ENCODE assay signal across 21 cellular contexts in genomic region chr21:45433301-45433700, GRCh38. TPM values are rescaled to one million over a fixed set of nuclear protein-coding genes. Genes with fewer than 3 reads are reported as not detected.
DNase-seq lines count a peak whose midpoint lies in the region; ATAC-seq, FAIRE-seq and TF ChIP-seq lines count a peak whose summit lies in the region.
"Had no signal": no experiment of that assay in that cellular context is flagged by ENCODE, and none has a peak within 500 bp of the region (broad histone marks: within the 10 kb centered on the region; RNA-seq: fewer than 3 reads in every experiment).

No MANE protein-coding gene starts in this region.

- H3K4me3 Mint-ChIP-seq in endodermal cell, result no peak overlapping the region
- H3K4me3 Mint-ChIP-seq: activated CD4-positive, alpha-beta memory T cell treated with anti-CD3 and anti-CD28 coated beads for 36 hours; activated naive CD4-positive, alpha-beta T cell treated with anti-CD3 and anti-CD28 coated beads, Interleukin-2, amount 50 U/mL, for 24 hours; activated T-cell treated with anti-CD3 and anti-CD28 coated beads, Interleukin-2, amount 50 U/mL, for 24 hours; CD4-positive, alpha-beta memory T cell had no signal

- no peak for TF ChIP-seq CTCF in endodermal cell (conservative IDR thresholded peaks at IDR 0.05)
- no peak for TF ChIP-seq CTCF in ovary (IDR thresholded peaks at IDR 0.05)

- TF ChIP-seq EP300 in ovary (IDR thresholded peaks at IDR 0.05), result no peak

- peaks cover 32% of the 10 kb centered on the region for H3K4me1 Mint-ChIP-seq in endodermal cell
- H3K4me1 Mint-ChIP-seq: CD4-positive, alpha-beta memory T cell had no signal

- H3K36me3 Mint-ChIP-seq in endodermal cell (ENCODE audit: low read depth), result peaks cover 15% of the 10 kb centered on the region
- H3K36me3 Mint-ChIP-seq: activated CD4-positive, alpha-beta memory T cell treated with anti-CD3 and anti-CD28 coated beads for 36 hours; activated naive CD4-positive, alpha-beta T cell treated with anti-CD3 and anti-CD28 coated beads, Interleukin-2, amount 50 U/mL, for 24 hours; CD4-positive, alpha-beta memory T cell had no signal

- DNase-seq in right cardiac atrium (peak in 2 of 3 donors; percentile 28 to 50), left cardiac atrium (no peak), endodermal cell (no peak), ovary (no peak), SKM-1 (lab: John Stamatoyannopoulos, UW; ENCODE audit: unreplicated experiment) (no peak), frontal cortex (ENCODE audit: low spot score in 2 of 2) (no peak), MV-4-11 (lab: John Stamatoyannopoulos, UW) (no peak)
- DNase-seq: activated CD4-positive, alpha-beta memory T cell treated with anti-CD3 and anti-CD28 coated beads for 36 hours; activated T-cell treated with anti-CD3 and anti-CD28 coated beads, Interleukin-2, amount 50 U/mL, for 24 hours; midbrain; NCI-H1092; NCI-H2081 treated with DMSO at 0.1 percent for 48 hours; NCI-H510A treated with DMSO at 0.1 percent for 48 hours; SHP77 had no signal

- WGBS in right cardiac atrium, result 74% methylated on average over 8 of the region's 8 CpGs
- 95% methylated on average over 8 of the region's 8 CpGs; no CpG with 5 or more reads in 1 of the 2 experiments for WGBS in endodermal cell (ENCODE audit: insufficient coverage in 1 of 2, insufficient read length in 1 of 2), 2 experiments
- 32 to 42% (median 35%) methylated on average over 8 of the region's 8 CpGs for WGBS in ovary, 3 donors

- H3K36me3 ChIP-seq in endodermal cell (ENCODE audit: control insufficient read depth, insufficient read depth, low read length) (peaks cover 21% of the 10 kb centered on the region), ovary (no peaks in the 10 kb centered on the region)
- H3K36me3 ChIP-seq: heart left ventricle, neutrophil had no signal

- H3K9ac ChIP-seq in endodermal cell (ENCODE audit: extremely low read depth, low read length, poor library complexity, severe bottlenecking), result no peak overlapping the region

- H3K27me3 Mint-ChIP-seq in endodermal cell (ENCODE audit: insufficient read depth), result no peaks in the 10 kb centered on the region
- H3K27me3 Mint-ChIP-seq: activated naive CD4-positive, alpha-beta T cell treated with anti-CD3 and anti-CD28 coated beads, Interleukin-2, amount 50 U/mL, for 24 hours had no signal

- no peak for FAIRE-seq in frontal cortex (lab: Jason Lieb, UNC)
- FAIRE-seq: bronchial epithelial cell, islet of Langerhans had no signal

- H3K27ac ChIP-seq in right cardiac atrium (ENCODE audit: low read length), result no peak overlapping the region
- H3K27ac ChIP-seq in endodermal cell (ENCODE audit: low read depth, low read length), result no peak overlapping the region
- H3K27ac ChIP-seq in ovary, result peak overlapping the region; percentile 70 to 79
- H3K27ac ChIP-seq: neutrophil had no signal

- H3K9me3 Mint-ChIP-seq in endodermal cell, result no peaks in the 10 kb centered on the region
- H3K9me3 Mint-ChIP-seq: activated CD4-positive, alpha-beta memory T cell treated with anti-CD3 and anti-CD28 coated beads for 36 hours; activated naive CD4-positive, alpha-beta T cell treated with anti-CD3 and anti-CD28 coated beads, Interleukin-2, amount 50 U/mL, for 24 hours; activated T-cell treated with anti-CD3 and anti-CD28 coated beads, Interleukin-2, amount 50 U/mL, for 24 hours had no signal

- peaks cover 17% of the 10 kb centered on the region for H3K4me1 ChIP-seq in right cardiac atrium (ENCODE audit: control insufficient read depth, insufficient read depth, low read length)
- H3K4me1 ChIP-seq in endodermal cell (ENCODE audit: control insufficient read depth, insufficient read depth, low read length), result peaks cover 17% of the 10 kb centered on the region
- peaks cover 39% of the 10 kb centered on the region for H3K4me1 ChIP-seq in ovary (ENCODE audit: insufficient read depth)

- intact Hi-C loops in right cardiac atrium (cut with DNase I), result loop anchor here in 1 of 4 donors (10.0 kb wide), 1 partner anchor 48 kb away; no protein-coding TSS in a partner anchor
- intact Hi-C loops in left cardiac atrium (cut with DNase I), result no loop called here
- intact Hi-C loops in ovary (cut with DNase I), result loop anchor here in 2 of 4 donors (5.0 to 10.0 kb wide), 3 partner anchors 48 to 298 kb away; no protein-coding TSS in a partner anchor

- H3K27me3 ChIP-seq in right cardiac atrium (ENCODE audit: control insufficient read depth, insufficient read depth), result no peaks in the 10 kb centered on the region
- no peaks in the 10 kb centered on the region for H3K27me3 ChIP-seq in endodermal cell (ENCODE audit: control insufficient read depth, insufficient read depth, low read length, poor library complexity, severe bottlenecking)
- no peaks in the 10 kb centered on the region for H3K27me3 ChIP-seq in ovary
- H3K27me3 ChIP-seq: heart left ventricle had no signal

- ATAC-seq in right cardiac atrium (no peak), left cardiac atrium (no peak), HG02885 (IDR thresholded peaks at IDR 0.05; ENCODE audit: poor library complexity, unreplicated experiment) (no peak)

- peak overlapping the region; percentile 55 for H3K27ac Mint-ChIP-seq in endodermal cell
- H3K27ac Mint-ChIP-seq: activated CD4-positive, alpha-beta memory T cell treated with anti-CD3 and anti-CD28 coated beads for 36 hours; activated naive CD4-positive, alpha-beta T cell treated with anti-CD3 and anti-CD28 coated beads, Interleukin-2, amount 50 U/mL, for 24 hours; activated T-cell treated with anti-CD3 and anti-CD28 coated beads, Interleukin-2, amount 50 U/mL, for 24 hours had no signal

- H3K9me3 ChIP-seq in right cardiac atrium (ENCODE audit: control insufficient read depth, low read length) (no peaks in the 10 kb centered on the region), endodermal cell (ENCODE audit: control insufficient read depth, low read length) (no peaks in the 10 kb centered on the region), ovary (no peaks in the 10 kb centered on the region)
- H3K9me3 ChIP-seq: heart left ventricle, neutrophil had no signal

- TF ChIP-seq POLR2A in ovary (IDR thresholded peaks at IDR 0.05), result no peak

- no peak overlapping the region for H3K4me3 ChIP-seq in right cardiac atrium (ENCODE audit: low read length)
- H3K4me3 ChIP-seq in endodermal cell (ENCODE audit: low read length), result no peak overlapping the region
- H3K4me3 ChIP-seq in ovary, result no peak overlapping the region
- H3K4me3 ChIP-seq: heart left ventricle had no signal

RNA-seq across cellular contexts. Expression of gene COL18A1, which starts 28.3 kb away (rescaled TPM):
- total RNA-seq in right cardiac atrium (100 to 1,000 TPM in 1 of 4 donors, 10 to 100 TPM in 3; 63.5 to 134 (median 84.6) TPM), left cardiac atrium (100 to 1,000 TPM in 1 of 2 donors, 10 to 100 TPM in 1; 53.4 to 104 TPM), endodermal cell (100 to 1,000 TPM; 332 to 398 TPM), ovary (100 to 1,000 TPM; 141 to 353 (median 270) TPM), frontal cortex (11.4 TPM)
- polyA plus RNA-seq in right cardiac atrium (52.3 TPM), ovary (100 to 1,000 TPM in 1 of 2 donors, 10 to 100 TPM in 1; 11.1 to 201 TPM)
- polyA plus RNA-seq in endodermal cell (2013, experiment 1 of 2), result 216 TPM
- polyA plus RNA-seq in endodermal cell (2013, experiment 2 of 2), result 213 TPM

Comparison
In these comparisons a context has a peak if more than half of its experiments do, and no peak if none do; other contexts are left out.
1. DNase-seq: peak in right cardiac atrium (2 of 3); none in left cardiac atrium (single experiment), endodermal cell (single experiment), ovary (0 of 5), SKM-1 (single experiment), frontal cortex (0 of 2) and MV-4-11 (single experiment).
2. H3K27ac ChIP-seq: peak in ovary (2 of 2); none in right cardiac atrium (single experiment) and endodermal cell (single experiment).